8 cellular contexts compared by ENCODE assay signal in the genomic region with DNA sequence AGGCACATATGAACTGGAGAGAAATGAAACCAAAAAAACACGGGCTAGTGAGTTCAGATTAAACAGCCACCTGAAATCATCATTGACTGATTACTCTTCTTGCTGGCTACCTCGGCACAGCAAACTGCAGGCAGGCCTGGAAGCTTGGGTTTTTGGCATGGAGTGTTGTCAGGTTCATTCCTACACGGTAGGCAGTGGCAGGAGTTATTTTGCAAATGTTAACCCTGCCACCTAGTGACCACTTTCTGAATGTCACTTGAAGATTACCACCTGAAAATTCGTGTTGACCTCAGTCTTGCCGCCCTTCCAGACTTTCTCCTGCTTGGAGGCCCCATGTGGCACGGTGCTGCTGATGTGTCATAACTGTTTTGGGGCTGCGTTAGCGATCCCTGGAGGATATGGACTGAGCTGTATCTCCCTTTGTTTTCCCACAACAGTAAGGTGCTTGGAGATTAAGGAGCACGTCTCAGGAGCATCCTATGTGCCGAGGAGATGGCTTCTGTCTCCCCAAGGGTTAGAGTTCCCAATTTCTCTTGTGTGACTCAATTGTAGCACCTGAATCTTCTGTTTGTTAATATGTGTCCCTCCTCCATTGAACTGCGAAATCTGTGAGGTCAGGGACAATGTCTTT. TPM values are rescaled to one million over a fixed set of nuclear protein-coding genes. Genes with fewer than 3 reads are reported as not detected.
DNase-seq lines count a peak whose midpoint lies in the region; ATAC-seq and TF ChIP-seq lines count a peak whose summit lies in the region.

No MANE protein-coding gene starts in this region.

- peak; percentile 76 to 80 for DNase-seq in Caco-2
- DNase-seq in MM.1S = peak; percentile 71
- no peak for DNase-seq in RWPE2 (ENCODE audit: low spot score)
- peak; percentile 49 for DNase-seq in activated effector memory CD4-positive, alpha-beta T cell treated with Interleukin-2 at 50 U/mL for 16 hours
- peak; percentile 60 to 85 for DNase-seq in foreskin fibroblast
- DNase-seq in occipital lobe (lab: John Stamatoyannopoulos, UW) = peak; percentile 44
- peak in 1 of 2 donors; percentile 64 for DNase-seq in aorta

- H3K27me3 ChIP-seq in Caco-2 (replicated peaks; ENCODE audit: control insufficient read depth, insufficient read depth, low read length) = no peaks in the 10 kb centered on the region
- peaks cover 5% of the 10 kb centered on the region; the same call in 1 of the 2 replicates for H3K27me3 ChIP-seq in MM.1S (replicated peaks; ENCODE audit: insufficient read depth, low read length)
- no peaks in the 10 kb centered on the region for H3K27me3 ChIP-seq in RWPE2 (ENCODE audit: insufficient read depth, poor library complexity, severe bottlenecking)
- H3K27me3 ChIP-seq in aorta (ENCODE audit: control insufficient read depth in 1 of 2, insufficient read depth in 2 of 2, low read length in 1 of 2) = no peaks in the 10 kb centered on the region

- WGBS in aorta, 2 donors = 24% methylated on average over 11 of the region's 11 CpGs

- H3F3A ChIP-seq in MM.1S (ENCODE audit: insufficient read depth, low read length) = peaks cover 8% of the 10 kb centered on the region

- H3K4me1 Mint-ChIP-seq in Caco-2 (ENCODE audit: low read depth, unreplicated experiment) = peaks cover 11% of the 10 kb centered on the region

- intact Hi-C loops in Caco-2 (cut with micrococcal nuclease; ENCODE audit: unreplicated experiment) = loop anchor here (1.0 to 5.0 kb wide), 4 partner anchors 52 to 395 kb away; no protein-coding TSS in a partner anchor
- intact Hi-C loops in aorta (cut with DNase I) = loop anchor here (1.0 to 2.0 kb wide), 5 partner anchors 42 to 394 kb away; no protein-coding TSS in a partner anchor

- H3K36me3 ChIP-seq in Caco-2 (ENCODE audit: control insufficient read depth, insufficient read depth, low read length) = no peaks in the 10 kb centered on the region
- no peaks in the 10 kb centered on the region for H3K36me3 ChIP-seq in MM.1S (replicated peaks; ENCODE audit: insufficient read depth, low read length)
- no peaks in the 10 kb centered on the region for H3K36me3 ChIP-seq in RWPE2 (ENCODE audit: low read depth)
- H3K36me3 ChIP-seq in aorta (ENCODE audit: control insufficient read depth in 1 of 2, insufficient read depth in 2 of 2, low read length in 1 of 2) = no peaks in the 10 kb centered on the region

- H3K4me3 ChIP-seq in Caco-2 (ENCODE audit: low read depth, low read length) (no peak overlapping the region), MM.1S (ENCODE audit: low read length) (no peak overlapping the region), RWPE2 (ENCODE audit: severe bottlenecking) (no peak overlapping the region), foreskin fibroblast (ENCODE audit: low read depth in 1 of 2, low read length in 2 of 2) (no peak overlapping the region), aorta (ENCODE audit: low read length in 2 of 2) (no peak overlapping the region)

- no peaks in the 10 kb centered on the region for H3K4me1 ChIP-seq in Caco-2
- peaks cover 16% of the 10 kb centered on the region for H3K4me1 ChIP-seq in MM.1S (ENCODE audit: low read length)
- H3K4me1 ChIP-seq in RWPE2 (ENCODE audit: insufficient read depth, poor library complexity, severe bottlenecking) = peaks cover 26% of the 10 kb centered on the region
- H3K4me1 ChIP-seq in aorta (ENCODE audit: control insufficient read depth in 1 of 2, insufficient read depth in 2 of 2, low read length in 2 of 2) = no peaks in the 10 kb centered on the region

- H3K9ac ChIP-seq in MM.1S (ENCODE audit: low read length) = no peak overlapping the region

- H3K27me3 Mint-ChIP-seq in Caco-2 (ENCODE audit: insufficient read depth, unreplicated experiment) = no peaks in the 10 kb centered on the region

- no peaks in the 10 kb centered on the region for H3K9me3 ChIP-seq in Caco-2
- no peaks in the 10 kb centered on the region for H3K9me3 ChIP-seq in MM.1S (replicated peaks; ENCODE audit: insufficient read depth, low read length)
- no peaks in the 10 kb centered on the region for H3K9me3 ChIP-seq in RWPE2 (ENCODE audit: severe bottlenecking)
- H3K9me3 ChIP-seq in aorta (ENCODE audit: control insufficient read depth, low read length) = no peaks in the 10 kb centered on the region

- no peaks in the 10 kb centered on the region for H3K36me3 Mint-ChIP-seq in Caco-2 (ENCODE audit: insufficient read depth, unreplicated experiment)

- no peaks in the 10 kb centered on the region for H3K9me3 Mint-ChIP-seq in Caco-2 (ENCODE audit: unreplicated experiment)

- no peaks in the 10 kb centered on the region for H4K20me1 ChIP-seq in MM.1S (ENCODE audit: insufficient read depth, low read length)

- H3K27ac ChIP-seq in MM.1S (ENCODE audit: low read length) (no peak overlapping the region), RWPE2 (ENCODE audit: poor library complexity, severe bottlenecking) (no peak overlapping the region), aorta (ENCODE audit: low read depth in 1 of 2, low read length in 2 of 2) (no peak overlapping the region)

- no peak overlapping the region for H2AFZ ChIP-seq in MM.1S (ENCODE audit: low read length)

- ATAC-seq in GM21515 (IDR thresholded peaks at IDR 0.05; ENCODE audit: unreplicated experiment) = peak; percentile 33
- peak; percentile 48 for ATAC-seq in RWPE2 (ENCODE audit: low read depth)
- peak; percentile 85 for ATAC-seq in aorta (ENCODE audit: low FRiP score)

- POLR2A ChIA-PET in Caco-2 (lab: Charles Lee) = no interaction called here

- CTCF ChIA-PET in Caco-2 (lab: Charles Lee) = interaction anchor here (0.5 to 1.1 kb wide), 7 partner anchors 29 to 395 kb away, joined by 3 to 10 read pairs (median 3); no protein-coding TSS in a partner anchor

- no peaks in the 10 kb centered on the region for H3K9me2 ChIP-seq in MM.1S (replicated peaks; ENCODE audit: insufficient read depth, low read length)

- H3K27ac Mint-ChIP-seq in Caco-2 (ENCODE audit: unreplicated experiment) = no peak overlapping the region

- H3K4me2 ChIP-seq in MM.1S (ENCODE audit: low read depth, low read length) = peak overlapping the region; percentile 21

- no peaks in the 10 kb centered on the region for H3K79me2 ChIP-seq in MM.1S (ENCODE audit: low read length)

- no TSS peak for BruUV-seq in Caco-2 (replicated peaks; lab: Mats Ljungman, UMichigan)

- H3K4me3 Mint-ChIP-seq in Caco-2 (ENCODE audit: unreplicated experiment) = no peak overlapping the region

- TF ChIP-seq CTCF in Caco-2 (IDR thresholded peaks at IDR 0.05; ENCODE audit: insufficient read depth in 1 of 2, low read depth in 1 of 2, low read length in 1 of 2, severe bottlenecking in 1 of 2, unreplicated experiment in 1 of 2) (peak; percentile 72 to 84), MM.1S (IDR thresholded peaks at IDR 0.05; ENCODE audit: low read length) (peak; percentile 72), RWPE2 (IDR thresholded peaks at IDR 0.05; ENCODE audit: poor library complexity, severe bottlenecking) (peak; percentile 97), foreskin fibroblast (IDR thresholded peaks at IDR 0.05; ENCODE audit: low read depth, low read length) (peak; percentile 38)

RNA-seq across cellular contexts. Expression of gene CD180, which starts 12.7 kb away (rescaled TPM):
- not detected in 2 replicates for total RNA-seq in Caco-2 (2022)
- 0.47 TPM for total RNA-seq in occipital lobe
- total RNA-seq in aorta = 1 to 10 TPM; 1.6 to 3.0 TPM
- 1 to 10 TPM in 1 of 2 donors, under 1 TPM in 1; 0.18 to 1.4 TPM for polyA plus RNA-seq in aorta

Comparison
In these comparisons a context has a peak if more than half of its experiments do, and no peak if none do; other contexts are left out.
1. CTCF ChIP-seq: peak in every context shown above with its lines; median percentile 97 in RWPE2; 78 in Caco-2; 72 in MM.1S; 38 in foreskin fibroblast.
2. ATAC-seq: peak in every context shown above with its lines; median percentile 85 in aorta; 48 in RWPE2; 33 in GM21515.